Comparison of ENCODE assay signal across 8 cellular contexts in genomic region chr18:52288403-52289004, GRCh38. TPM values are rescaled to one million over a fixed set of nuclear protein-coding genes. Genes with fewer than 3 reads are reported as not detected.
DNase-seq lines count a peak whose midpoint lies in the region; ATAC-seq, FAIRE-seq and TF ChIP-seq lines count a peak whose summit lies in the region.

No MANE protein-coding gene starts in this region.

- H3K4me2 ChIP-seq in GM12878 (ENCODE audit: control insufficient read depth, insufficient read depth), result no peak overlapping the region

- H3K27ac ChIP-seq in GM12878 (ENCODE audit: control insufficient read depth, insufficient read depth), result no peak overlapping the region

- no peaks in the 10 kb centered on the region for H3K9me3 ChIP-seq in GM12878 (replicated peaks; ENCODE audit: control insufficient read depth, insufficient read depth, low read length)

- ATAC-seq in GM18907 (IDR thresholded peaks at IDR 0.05; ENCODE audit: unreplicated experiment) (peak; percentile 63), GM12878 (peak; percentile 94), HG02970 (IDR thresholded peaks at IDR 0.05; ENCODE audit: low FRiP score, unreplicated experiment) (no peak), HG02571 (IDR thresholded peaks at IDR 0.05; ENCODE audit: unreplicated experiment) (no peak)

- no peaks in the 10 kb centered on the region for H3K36me3 ChIP-seq in GM12878 (ENCODE audit: control insufficient read depth in 2 of 2, insufficient read depth in 2 of 2, low read length in 1 of 2)

- peak; percentile 70 for FAIRE-seq in GM12878 (lab: Jason Lieb, UNC)

- no peaks in the 10 kb centered on the region for H4K20me1 ChIP-seq in GM12878 (ENCODE audit: control insufficient read depth, insufficient read depth)

- H2AFZ ChIP-seq in GM12878 (ENCODE audit: control insufficient read depth, low read depth, low read length), result no peak overlapping the region

- POLR2A ChIA-PET in GM12878 (lab: Charles Lee), result interaction anchor here (0.5 kb wide), 1 partner anchor 671 kb away, joined by 3 read pairs; no protein-coding TSS in a partner anchor

- WGBS in GM12878 (ENCODE audit: insufficient coverage, insufficient replicate concordance, low lambda C conversion rate, missing lambda C conversion rate), result 7% methylated on average over 7 of the region's 7 CpGs

- no peak for TF ChIP-seq EP300 in GM12878 (IDR thresholded peaks at IDR 0.05; ENCODE audit: borderline replicate concordance in 1 of 2, control insufficient read depth in 1 of 2, low read depth in 2 of 2, low read length in 2 of 2)

- CTCF ChIA-PET in GM12878 (lab: Yijun Ruan, JAX), result interaction anchor here (0.6 to 3.1 kb wide), 40 partner anchors 9 to 1178 kb away, joined by 3 to 150 read pairs (median 4); no protein-coding TSS in a partner anchor

- H3K4me3 ChIP-seq in LNCaP clone FGC (ENCODE audit: low read depth, low read length) (no peak overlapping the region), GM12878 (no peak overlapping the region)

- RAD21 ChIA-PET in GM12878 (lab: Charles Lee; ENCODE audit: unreplicated experiment), result interaction anchor here (0.6 to 3.2 kb wide), 29 partner anchors 12 to 1178 kb away, joined by 3 to 137 read pairs (median 4); no protein-coding TSS in a partner anchor

- peak; percentile 92 for TF ChIP-seq RAD21 in GM12878 (IDR thresholded peaks at IDR 0.05; ENCODE audit: insufficient read depth, low read depth, low read length)

- TF ChIP-seq CTCF in LNCaP clone FGC (IDR thresholded peaks at IDR 0.05; ENCODE audit: control insufficient read depth, extremely low read depth, insufficient read depth) (peak; percentile 96), GM12878 (IDR thresholded peaks at IDR 0.05 in 2 of 3, conservative IDR thresholded peaks at IDR 0.05 in 1 of 3; ENCODE audit: control insufficient read depth in 2 of 3, extremely low read depth in 1 of 3, insufficient read depth in 1 of 3, low read depth in 3 of 3, low read length in 3 of 3) (peak; percentile 88 to 93 (median 88))

- no peak overlapping the region for H3K9ac ChIP-seq in GM12878 (ENCODE audit: control insufficient read depth, insufficient read depth, low read length)

- intact Hi-C loops in GM12878 (cut with micrococcal nuclease; ENCODE audit: unreplicated experiment), result loop anchor here (1.0 to 5.0 kb wide), 4 partner anchors 336 to 665 kb away; no protein-coding TSS in a partner anchor

- no peaks in the 10 kb centered on the region for H3K79me2 ChIP-seq in GM12878 (ENCODE audit: control insufficient read depth, insufficient read depth, low read length)

- no TSS peak for BruUV-seq in GM12878 (replicated peaks; lab: Mats Ljungman, UMichigan)

- SMC1A ChIA-PET in GM12878 (lab: Charles Lee; ENCODE audit: uncharacterized antibody, unreplicated experiment), result interaction anchor here (0.7 to 4.8 kb wide), 25 partner anchors 10 to 668 kb away, joined by 3 to 153 read pairs (median 4); no protein-coding TSS in a partner anchor

- peak; percentile 58 for DNase-seq in COR-L47 (lab: John Stamatoyannopoulos, UW)
- DNase-seq in LNCaP clone FGC (ENCODE audit: low read depth), result no peak
- no peak for DNase-seq in GM12878 (ENCODE audit: low read depth, low spot score)
- peak; percentile 7 for DNase-seq in renal cortical epithelial cell (ENCODE audit: low read depth)
- no peak for DNase-seq in SKM-1 treated with dmso at 0.1 percent for 144 hours (lab: John Stamatoyannopoulos, UW; ENCODE audit: unreplicated experiment)

- in situ Hi-C loops in GM12878 (cut with MboI), result loop anchor here (5.0 to 25.0 kb wide), 2 partner anchors 621 to 1176 kb away; no protein-coding TSS in a partner anchor

- no peaks in the 10 kb centered on the region for H3K27me3 ChIP-seq in GM12878 (replicated peaks in 1 of 2; ENCODE audit: control insufficient read depth in 2 of 2, insufficient read depth in 2 of 2, low read length in 1 of 2)

- no peaks in the 10 kb centered on the region for H3K4me1 ChIP-seq in GM12878 (ENCODE audit: control insufficient read depth, insufficient read depth, low read length)

- no peak for TF ChIP-seq POLR2A in GM12878 (IDR thresholded peaks at IDR 0.05; ENCODE audit: low read depth, low read length)

TF ChIP-seq in GM12878, 131 proteins besides CTCF, POLR2A, EP300 and RAD21:
- TF ChIP-seq FOXM1 (IDR thresholded peaks at IDR 0.05; ENCODE audit: low read depth, low read length), result 0 out of 2 replicates have a peak, but pooled peaks have one; percentile 16
- TF ChIP-seq TBL1XR1 (IDR thresholded peaks at IDR 0.05; ENCODE audit: low read depth, low read length), result no peak
- peak; percentile 95 for TF ChIP-seq SMC3 (IDR thresholded peaks at IDR 0.05; ENCODE audit: borderline replicate concordance, low read length)
- TF ChIP-seq POU2F2 (IDR thresholded peaks at IDR 0.05; ENCODE audit: borderline replicate concordance, low read depth, low read length), result peak; percentile 42; the same call in 1 of the 3 replicates
- TF ChIP-seq CBX5 (IDR thresholded peaks at IDR 0.05; ENCODE audit: low read depth), result 0 out of 2 replicates have a peak, but pooled peaks have one; percentile 25
- TF ChIP-seq, protein P1, sequence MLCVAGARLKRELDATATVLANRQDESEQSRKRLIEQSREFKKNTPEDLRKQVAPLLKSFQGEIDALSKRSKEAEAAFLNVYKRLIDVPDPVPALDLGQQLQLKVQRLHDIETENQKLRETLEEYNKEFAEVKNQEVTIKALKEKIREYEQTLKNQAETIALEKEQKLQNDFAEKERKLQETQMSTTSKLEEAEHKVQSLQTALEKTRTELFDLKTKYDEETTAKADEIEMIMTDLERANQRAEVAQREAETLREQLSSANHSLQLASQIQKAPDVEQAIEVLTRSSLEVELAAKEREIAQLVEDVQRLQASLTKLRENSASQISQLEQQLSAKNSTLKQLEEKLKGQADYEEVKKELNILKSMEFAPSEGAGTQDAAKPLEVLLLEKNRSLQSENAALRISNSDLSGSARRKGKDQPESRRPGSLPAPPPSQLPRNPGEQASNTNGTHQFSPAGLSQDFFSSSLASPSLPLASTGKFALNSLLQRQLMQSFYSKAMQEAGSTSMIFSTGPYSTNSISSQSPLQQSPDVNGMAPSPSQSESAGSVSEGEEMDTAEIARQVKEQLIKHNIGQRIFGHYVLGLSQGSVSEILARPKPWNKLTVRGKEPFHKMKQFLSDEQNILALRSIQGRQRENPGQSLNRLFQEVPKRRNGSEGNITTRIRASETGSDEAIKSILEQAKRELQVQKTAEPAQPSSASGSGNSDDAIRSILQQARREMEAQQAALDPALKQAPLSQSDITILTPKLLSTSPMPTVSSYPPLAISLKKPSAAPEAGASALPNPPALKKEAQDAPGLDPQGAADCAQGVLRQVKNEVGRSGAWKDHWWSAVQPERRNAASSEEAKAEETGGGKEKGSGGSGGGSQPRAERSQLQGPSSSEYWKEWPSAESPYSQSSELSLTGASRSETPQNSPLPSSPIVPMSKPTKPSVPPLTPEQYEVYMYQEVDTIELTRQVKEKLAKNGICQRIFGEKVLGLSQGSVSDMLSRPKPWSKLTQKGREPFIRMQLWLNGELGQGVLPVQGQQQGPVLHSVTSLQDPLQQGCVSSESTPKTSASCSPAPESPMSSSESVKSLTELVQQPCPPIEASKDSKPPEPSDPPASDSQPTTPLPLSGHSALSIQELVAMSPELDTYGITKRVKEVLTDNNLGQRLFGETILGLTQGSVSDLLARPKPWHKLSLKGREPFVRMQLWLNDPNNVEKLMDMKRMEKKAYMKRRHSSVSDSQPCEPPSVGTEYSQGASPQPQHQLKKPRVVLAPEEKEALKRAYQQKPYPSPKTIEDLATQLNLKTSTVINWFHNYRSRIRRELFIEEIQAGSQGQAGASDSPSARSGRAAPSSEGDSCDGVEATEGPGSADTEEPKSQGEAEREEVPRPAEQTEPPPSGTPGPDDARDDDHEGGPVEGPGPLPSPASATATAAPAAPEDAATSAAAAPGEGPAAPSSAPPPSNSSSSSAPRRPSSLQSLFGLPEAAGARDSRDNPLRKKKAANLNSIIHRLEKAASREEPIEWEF (IDR thresholded peaks at IDR 0.05; ENCODE audit: insufficient replicate concordance, low read depth, low read length), result peak; percentile 30
- peak; percentile 55 for TF ChIP-seq YY1 (IDR thresholded peaks at IDR 0.05; ENCODE audit: low read depth, low read length)
- no peak for TF ChIP-seq NR2C2 (IDR thresholded peaks at IDR 0.05; ENCODE audit: borderline replicate concordance, control insufficient read depth, insufficient read length, low read depth)

RNA-seq across cellular contexts. Expression of gene DCC, which starts 51.5 kb away (rescaled TPM):
- total RNA-seq in GM12878 (2013; cell fraction: nucleolus; rRNA removed), result 1.1 TPM in 1 of 2 replicates, not detected in the other
- total RNA-seq in GM12878 (2014; rRNA removed) (not detected in 2 replicates), GM12878 (2014; rRNA removed; fragmentation: Illumina TruSeq; extraction: Trizol) (not detected in 2 replicates), GM12878 (2021) (not detected in 2 replicates), renal cortical epithelial cell (not detected in 2 replicates)
- polyA plus RNA-seq in GM12878 (2011; ENCODE audit: low read depth), result not detected
- polyA plus RNA-seq in GM12878 (2011; rRNA removed) (not detected in 2 replicates), GM12878 (2014; fragmentation: Illumina TruSeq; extraction: Trizol) (0.01 and 0.02 TPM in 2 replicates), GM12878 (2014; fragmentation: Nextera tagmentation; extraction: Ambion mirVana) (not detected), GM12878 (2014; rRNA removed) (not detected in 2 replicates), GM12878 (2016; fragmentation: Nextera tagmentation; extraction: Ambion mirVana) (not detected)
- not detected in 2 replicates for polyA plus RNA-seq in GM12878 (2011; cell fraction: cytosol; rRNA removed)
- 0.21 and 0.23 TPM in 2 replicates for polyA plus RNA-seq in GM12878 (2011; cell fraction: nucleus; rRNA removed)
- polyA plus RNA-seq in GM12878 (2012), result 0.01 TPM in 1 of 2 replicates, not detected in the other
- under 0.01 TPM in 1 of 2 replicates, not detected in the other for polyA minus RNA-seq in GM12878 (2011; rRNA and poly(A)+ RNA removed)
- polyA minus RNA-seq in GM12878 (2011; cell fraction: cytosol; rRNA and poly(A)+ RNA removed), result not detected in 2 replicates
- 0.12 and 0.19 TPM in 2 replicates for polyA minus RNA-seq in GM12878 (2011; cell fraction: nucleus; rRNA and poly(A)+ RNA removed)

Comparison
In these comparisons a context has a peak if more than half of its experiments do, and no peak if none do; other contexts are left out.
1. DNase-seq: peak in COR-L47 (single experiment) and renal cortical epithelial cell (single experiment); none in LNCaP clone FGC (single experiment), GM12878 (single experiment) and SKM-1 treated with dmso at 0.1 percent for 144 hours (single experiment).
2. ATAC-seq: peak in GM18907 (single experiment) and GM12878 (single experiment); none in HG02970 (single experiment) and HG02571 (single experiment).